In genomic region chr16:30670072-30670824, GRCh38 we compare ENCODE assay signal across 22 cellular contexts. TPM values are rescaled to one million over a fixed set of nuclear protein-coding genes. Genes with fewer than 3 reads are reported as not detected.
A peak's percentile ranks its signal among the peaks of the same experiment; 100 is the strongest.
DNase-seq lines count a peak whose midpoint lies in the region; ATAC-seq and TF ChIP-seq lines count a peak whose summit lies in the region.
"Had no signal": no experiment of that assay in that cellular context is flagged by ENCODE, and none has a peak within 500 bp of the region (broad histone marks: within the 10 kb centered on the region; RNA-seq: fewer than 3 reads in every experiment).

No MANE protein-coding gene starts in this region.

- no peak overlapping the region for H2AFZ ChIP-seq in SK-N-SH (ENCODE audit: low read depth)

- H3K36me3 Mint-ChIP-seq in stimulated activated memory B cell treated with anti-CD40 and anti-IgM and Interleukin-4, amounts not matched to agents 10 μg/mL and 1 μg/mL and 100 μg/mL, for 72 hours: peaks cover 41% of the 10 kb centered on the region
- H3K36me3 Mint-ChIP-seq: IgD-negative memory B cell had no signal

- peaks cover 26 to 49% of the 10 kb centered on the region in 2 experiments for H3K36me3 ChIP-seq in SK-N-SH (replicated peaks in 1 of 2; ENCODE audit: control insufficient read depth in 1 of 2, insufficient read depth in 2 of 2, low read length in 1 of 2)
- H3K36me3 ChIP-seq in WERI-Rb-1: peaks cover 45% of the 10 kb centered on the region

- no peaks in the 10 kb centered on the region for H3K27me3 ChIP-seq in SK-N-SH (ENCODE audit: insufficient read depth)
- H3K27me3 ChIP-seq in WERI-Rb-1 (ENCODE audit: insufficient read depth, low read depth, severe bottlenecking): no peaks in the 10 kb centered on the region
- H3K27me3 ChIP-seq: heart right ventricle, upper lobe of left lung had no signal

- no peaks in the 10 kb centered on the region for H3K27me3 Mint-ChIP-seq in stimulated activated memory B cell treated with anti-CD40 and anti-IgM and Interleukin-4, amounts not matched to agents 10 μg/mL and 1 μg/mL and 100 μg/mL, for 72 hours
- H3K27me3 Mint-ChIP-seq: IgD-negative memory B cell, progenitor cell of endocrine pancreas had no signal

- TF ChIP-seq POLR2A in GM18505 (IDR thresholded peaks at IDR 0.05; ENCODE audit: borderline replicate concordance, extremely low read depth, insufficient read depth, insufficient read length): no peak

- TF ChIP-seq EP300 in SK-N-SH (IDR thresholded peaks at IDR 0.05; ENCODE audit: borderline replicate concordance in 1 of 2, low read depth in 1 of 2, low read length in 1 of 2): no peak

- no peak overlapping the region for H3K4me2 ChIP-seq in SK-N-SH

- H3K4me1 ChIP-seq in SK-N-SH (ENCODE audit: control insufficient read depth in 1 of 2, insufficient read depth in 2 of 2, low read depth in 1 of 2, low read length in 1 of 2): no peaks in the 10 kb centered on the region
- H3K4me1 ChIP-seq: heart right ventricle, upper lobe of left lung had no signal

- 89% methylated on average over 12 of the region's 12 CpGs for WGBS in SK-N-SH (ENCODE audit: low lambda C conversion rate)

- no peak for DNase-seq in SK-N-SH
- no peak for DNase-seq in WERI-Rb-1
- DNase-seq in fibroblast of villous mesenchyme (ENCODE audit: low read depth): no peak
- DNase-seq in activated CD8-positive, alpha-beta memory T cell treated with anti-CD3 and anti-CD28 coated beads for 24 hours: no peak
- DNase-seq in foreskin melanocyte: no peak
- DNase-seq: activated CD4-positive, alpha-beta T cell treated with anti-CD3 and anti-CD28 coated beads for 48 hours; activated CD8-positive, alpha-beta memory T cell treated with anti-CD3 and anti-CD28 coated beads, Interleukin-2, amount 50 U/mL, for 48 hours; activated gamma-delta T cell treated with Interleukin-2 at 50 U/mL for 16 hours; amniotic stem cell; effector CD8-positive, alpha-beta T cell; heart right ventricle; MM.1S; NCI-H1694 treated with DMSO at 0.1 percent for 48 hours; NCI-H2227 treated with DMSO at 0.1 percent for 48 hours; NCI-H82; upper lobe of left lung had no signal

- CTCF ChIA-PET in SK-N-SH (lab: Yijun Ruan, JAX): interaction anchor here (0.7 kb wide), 1 partner anchor 16 kb away, joined by 3 read pairs; no protein-coding TSS in a partner anchor

- H3K9ac ChIP-seq in SK-N-SH: no peak overlapping the region

- POLR2A ChIA-PET in SK-N-SH (lab: Yijun Ruan, JAX): no interaction called here

- no peak overlapping the region for H3K4me3 Mint-ChIP-seq in stimulated activated memory B cell treated with anti-CD40 and anti-IgM and Interleukin-4, amounts not matched to agents 10 μg/mL and 1 μg/mL and 100 μg/mL, for 72 hours
- H3K4me3 Mint-ChIP-seq: IgD-negative memory B cell had no signal

- H3K9me2 ChIP-seq in SK-N-SH: no peaks in the 10 kb centered on the region

- ATAC-seq in SK-N-SH treated with all-trans-retinoic acid at 6 μM for 48 hours: peak; percentile 22; the same call in 1 of the 3 replicates
- ATAC-seq in stimulated activated memory B cell treated with anti-CD40 and anti-IgM and Interleukin-4, amounts not matched to agents 10 μg/mL and 1 μg/mL and 100 μg/mL, for 72 hours: peak; percentile 21
- ATAC-seq in GM18505 (IDR thresholded peaks at IDR 0.05; ENCODE audit: unreplicated experiment): no peak

- H3K4me1 Mint-ChIP-seq in stimulated activated memory B cell treated with anti-CD40 and anti-IgM and Interleukin-4, amounts not matched to agents 10 μg/mL and 1 μg/mL and 100 μg/mL, for 72 hours: peaks cover 4% of the 10 kb centered on the region

- H3K4me3 ChIP-seq in SK-N-SH (ENCODE audit: low read depth in 2 of 2, low read length in 1 of 2) (no peak overlapping the region), WERI-Rb-1 (ENCODE audit: low read depth, low read length) (no peak overlapping the region), fibroblast of villous mesenchyme (ENCODE audit: low read depth, low read length) (no peak overlapping the region)
- H3K4me3 ChIP-seq: heart right ventricle, upper lobe of left lung had no signal

- TF ChIP-seq CTCF in SK-N-SH (IDR thresholded peaks at IDR 0.05) (no peak; the same call in 1 of the 2 replicates), WERI-Rb-1 (IDR thresholded peaks at IDR 0.05; ENCODE audit: low read depth, low read length) (peak; percentile 38), fibroblast of villous mesenchyme (IDR thresholded peaks at IDR 0.05; ENCODE audit: insufficient read depth, low read depth, low read length) (peak; percentile 7)

- no peaks in the 10 kb centered on the region for H3K9me3 Mint-ChIP-seq in stimulated activated memory B cell treated with anti-CD40 and anti-IgM and Interleukin-4, amounts not matched to agents 10 μg/mL and 1 μg/mL and 100 μg/mL, for 72 hours
- H3K9me3 Mint-ChIP-seq: IgD-negative memory B cell had no signal

- H3K27ac Mint-ChIP-seq in stimulated activated memory B cell treated with anti-CD40 and anti-IgM and Interleukin-4, amounts not matched to agents 10 μg/mL and 1 μg/mL and 100 μg/mL, for 72 hours: no peak overlapping the region
- H3K27ac Mint-ChIP-seq: progenitor cell of endocrine pancreas had no signal

- H3K27ac ChIP-seq in SK-N-SH (ENCODE audit: low read depth in 2 of 2, low read length in 1 of 2) (no peak overlapping the region), WERI-Rb-1 (no peak overlapping the region)
- H3K27ac ChIP-seq: 22Rv1, heart right ventricle, upper lobe of left lung had no signal

- H4K20me1 ChIP-seq in SK-N-SH (ENCODE audit: insufficient read depth): no peaks in the 10 kb centered on the region

- no peaks in the 10 kb centered on the region for H3K79me2 ChIP-seq in SK-N-SH (ENCODE audit: insufficient read depth)

- peaks cover 10% of the 10 kb centered on the region for H3F3A ChIP-seq in SK-N-SH (replicated peaks; ENCODE audit: insufficient read depth)

- H3K9me3 ChIP-seq in SK-N-SH: no peaks in the 10 kb centered on the region
- H3K9me3 ChIP-seq in WERI-Rb-1 (ENCODE audit: severe bottlenecking): no peaks in the 10 kb centered on the region
- H3K9me3 ChIP-seq: heart right ventricle, upper lobe of left lung had no signal

- TF ChIP-seq RAD21 in SK-N-SH (IDR thresholded peaks at IDR 0.05; ENCODE audit: low read length): no peak

TF ChIP-seq in SK-N-SH treated with all-trans-retinoic acid at 6 μM for 48 hours, 23 proteins besides CTCF, POLR2A, EP300 and RAD21 (continues in another document):
- TF ChIP-seq ZFP30 (CRISPR knock-in tag; IDR thresholded peaks at IDR 0.05) (no peak), ZNF70 (CRISPR knock-in tag; IDR thresholded peaks at IDR 0.05) (no peak), OSR1 (CRISPR knock-in tag; IDR thresholded peaks at IDR 0.05) (no peak), ARNTL (CRISPR knock-in tag; IDR thresholded peaks at IDR 0.05; ENCODE audit: borderline replicate concordance, low read depth) (no peak), CSDC2 (CRISPR knock-in tag; IDR thresholded peaks at IDR 0.05) (no peak), SNAI2 (CRISPR knock-in tag; IDR thresholded peaks at IDR 0.05) (no peak), ZNF565 (CRISPR knock-in tag; conservative IDR thresholded peaks at IDR 0.05; ENCODE audit: low read depth) (no peak), BACH2 (CRISPR knock-in tag; IDR thresholded peaks at IDR 0.05; ENCODE audit: borderline replicate concordance) (no peak)

TF ChIP-seq in SK-N-SH, 30 proteins besides CTCF, POLR2A, EP300 and RAD21:
- TF ChIP-seq, protein P1, sequence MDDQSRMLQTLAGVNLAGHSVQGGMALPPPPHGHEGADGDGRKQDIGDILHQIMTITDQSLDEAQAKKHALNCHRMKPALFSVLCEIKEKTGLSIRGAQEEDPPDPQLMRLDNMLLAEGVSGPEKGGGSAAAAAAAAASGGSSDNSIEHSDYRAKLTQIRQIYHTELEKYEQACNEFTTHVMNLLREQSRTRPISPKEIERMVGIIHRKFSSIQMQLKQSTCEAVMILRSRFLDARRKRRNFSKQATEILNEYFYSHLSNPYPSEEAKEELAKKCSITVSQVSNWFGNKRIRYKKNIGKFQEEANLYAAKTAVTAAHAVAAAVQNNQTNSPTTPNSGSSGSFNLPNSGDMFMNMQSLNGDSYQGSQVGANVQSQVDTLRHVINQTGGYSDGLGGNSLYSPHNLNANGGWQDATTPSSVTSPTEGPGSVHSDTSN (IDR thresholded peaks at IDR 0.05): no peak
- TF ChIP-seq, protein P2, sequence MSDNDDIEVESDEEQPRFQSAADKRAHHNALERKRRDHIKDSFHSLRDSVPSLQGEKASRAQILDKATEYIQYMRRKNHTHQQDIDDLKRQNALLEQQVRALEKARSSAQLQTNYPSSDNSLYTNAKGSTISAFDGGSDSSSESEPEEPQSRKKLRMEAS (IDR thresholded peaks at IDR 0.05; ENCODE audit: low read depth): no peak
- no peak for TF ChIP-seq FOXJ3 (CRISPR knock-in tag; IDR thresholded peaks at IDR 0.05)
- no peak for TF ChIP-seq RCOR1 (IDR thresholded peaks at IDR 0.05; ENCODE audit: low read length)
- no peak for TF ChIP-seq YY1 (IDR thresholded peaks at IDR 0.05; ENCODE audit: low read depth)
- no peak for TF ChIP-seq NRF1 (IDR thresholded peaks at IDR 0.05; ENCODE audit: low read depth, low read length)
- TF ChIP-seq RFX5 (IDR thresholded peaks at IDR 0.05; ENCODE audit: low read length): no peak
- TF ChIP-seq GATA2 (CRISPR knock-in tag; IDR thresholded peaks at IDR 0.05): no peak

RNA-seq across cellular contexts. Expression of gene FBRS, which starts 12.0 kb away (rescaled TPM):
- 9.6 and 11.5 TPM in 2 replicates for polyA plus RNA-seq in SK-N-SH (2012; rRNA removed)
- polyA plus RNA-seq in SK-N-SH (2012; cell fraction: cytosol; rRNA removed): 4.8 and 8.5 TPM in 2 replicates
- polyA plus RNA-seq in SK-N-SH (2012; cell fraction: nucleus; rRNA removed): 47.6 and 50.6 TPM in 2 replicates
- total RNA-seq in fibroblast of villous mesenchyme: 30.2 and 30.3 TPM in 2 replicates

RNA-seq across cellular contexts. Expression of gene PRR14, which starts 19.5 kb away (rescaled TPM):
- 7.5 and 13.5 TPM in 2 replicates for polyA plus RNA-seq in SK-N-SH (2012; rRNA removed)
- polyA plus RNA-seq in SK-N-SH (2012; cell fraction: cytosol; rRNA removed): 4.5 and 6.4 TPM in 2 replicates
- 47.6 and 99.3 TPM in 2 replicates for polyA plus RNA-seq in SK-N-SH (2012; cell fraction: nucleus; rRNA removed)
- 5.2 and 5.6 TPM in 2 replicates for total RNA-seq in fibroblast of villous mesenchyme

RNA-seq across cellular contexts. Expression of gene SRCAP, which starts 28.7 kb away (rescaled TPM):
- polyA plus RNA-seq in SK-N-SH (2012; rRNA removed): 3.7 and 5.6 TPM in 2 replicates
- polyA plus RNA-seq in SK-N-SH (2012; cell fraction: cytosol; rRNA removed): 2.1 and 4.3 TPM in 2 replicates
- polyA plus RNA-seq in SK-N-SH (2012; cell fraction: nucleus; rRNA removed): 8.1 and 12.8 TPM in 2 replicates
- total RNA-seq in fibroblast of villous mesenchyme: 15.1 and 16.8 TPM in 2 replicates
